ENCODE assay signal across 10 cellular contexts in the genomic region with DNA sequence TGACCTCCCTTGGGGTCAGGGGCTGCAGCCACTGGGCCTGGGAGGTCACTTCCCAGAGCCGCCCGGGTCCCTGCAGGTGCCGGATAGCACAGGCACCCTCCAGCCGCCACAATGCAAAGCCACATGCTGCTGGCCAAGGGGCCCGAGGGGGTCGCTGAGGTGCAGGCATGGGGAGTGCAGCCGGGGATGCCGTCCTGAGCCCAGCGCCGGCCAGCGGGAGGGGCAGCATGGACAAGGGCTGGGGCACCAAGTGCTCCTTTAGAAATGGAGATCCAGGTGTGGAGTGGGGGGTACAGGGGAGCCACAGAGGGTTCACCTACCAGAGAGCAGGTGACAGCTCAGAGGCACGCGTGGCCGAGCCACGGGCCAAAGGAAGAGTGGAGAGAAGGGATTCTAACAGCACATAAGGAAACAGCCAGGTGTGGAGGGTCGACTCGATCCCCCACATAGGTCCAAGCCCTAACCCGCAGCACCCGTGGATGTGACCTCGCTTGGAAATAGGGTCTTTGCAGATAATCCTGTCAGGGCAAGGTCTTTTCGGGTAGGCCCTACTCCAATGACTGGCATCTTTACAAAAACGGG. TPM values are rescaled to one million over a fixed set of nuclear protein-coding genes. Genes with fewer than 3 reads are reported as not detected.
DNase-seq lines count a peak whose midpoint lies in the region; ATAC-seq and TF ChIP-seq lines count a peak whose summit lies in the region.
"Had no signal": no experiment of that assay in that cellular context is flagged by ENCODE, and none has a peak within 500 bp of the region (broad histone marks: within the 10 kb centered on the region; RNA-seq: fewer than 3 reads in every experiment).

No MANE protein-coding gene starts in this region.

- H3K9me3 Mint-ChIP-seq in activated naive CD4-positive, alpha-beta T cell treated with anti-CD3 and anti-CD28 coated beads, Interleukin-2, amount 10 ng/mL, durations not matched to agents 7 days and 5 days = no peaks in the 10 kb centered on the region

- DNase-seq in BE2C (peak; percentile 23), DND-41 (peak; percentile 3), epidermal melanocyte (ENCODE audit: insufficient read length, low spot score) (peak; percentile 13), omental fat pad (ENCODE audit: low spot score) (peak; percentile 24), NCI-H345 (lab: John Stamatoyannopoulos, UW) (no peak), occipital lobe (lab: John Stamatoyannopoulos, UW) (no peak)
- DNase-seq in activated naive CD4-positive, alpha-beta T cell treated with anti-CD3 and anti-CD28 coated beads, Interleukin-2, amount 10 ng/mL, durations not matched to agents 7 days and 5 days = no peak
- DNase-seq: NCI-H1092 treated with DMSO at 0.1 percent for 48 hours had no signal

- H3K4me3 ChIP-seq in BE2C (ENCODE audit: low read depth, low read length) (no peak overlapping the region), DND-41 (ENCODE audit: low read depth in 1 of 2, low read length in 2 of 2) (no peak overlapping the region)
- H3K4me3 ChIP-seq: mucosa of descending colon had no signal

- H3K27ac ChIP-seq in DND-41 (ENCODE audit: low read length) = no peak overlapping the region

- H3K27me3 ChIP-seq in BE2C (no peaks in the 10 kb centered on the region), DND-41 (ENCODE audit: insufficient read depth, low read length, poor library complexity) (no peaks in the 10 kb centered on the region)

- H4K20me1 ChIP-seq in DND-41 (ENCODE audit: insufficient read depth, low read length) = peaks cover 11% of the 10 kb centered on the region; the same call in 1 of the 2 replicates

- H3K36me3 ChIP-seq in BE2C (no peaks in the 10 kb centered on the region), DND-41 (ENCODE audit: insufficient read depth, low read length) (no peaks in the 10 kb centered on the region)

- TF ChIP-seq CTCF in BE2C (IDR thresholded peaks at IDR 0.05; ENCODE audit: low read depth, low read length) (no peak), DND-41 (IDR thresholded peaks at IDR 0.05; ENCODE audit: borderline replicate concordance, extremely low read depth, low read length, poor library complexity, severe bottlenecking) (no peak), omental fat pad (IDR thresholded peaks at IDR 0.05) (no peak)

- CTCF ChIA-PET in activated naive CD4-positive, alpha-beta T cell treated with anti-CD3 and anti-CD28 coated beads, Interleukin-2, amount 10 ng/mL, durations not matched to agents 7 days and 5 days (lab: Charles Lee) = no interaction called here

- H3K27ac Mint-ChIP-seq in activated naive CD4-positive, alpha-beta T cell treated with anti-CD3 and anti-CD28 coated beads, Interleukin-2, amount 10 ng/mL, durations not matched to agents 7 days and 5 days = no peak overlapping the region

- no peaks in the 10 kb centered on the region for H3K36me3 Mint-ChIP-seq in activated naive CD4-positive, alpha-beta T cell treated with anti-CD3 and anti-CD28 coated beads, Interleukin-2, amount 10 ng/mL, durations not matched to agents 7 days and 5 days

- peaks cover 3% of the 10 kb centered on the region for H3K4me1 Mint-ChIP-seq in activated naive CD4-positive, alpha-beta T cell treated with anti-CD3 and anti-CD28 coated beads, Interleukin-2, amount 10 ng/mL, durations not matched to agents 7 days and 5 days

- H3K4me3 Mint-ChIP-seq in activated naive CD4-positive, alpha-beta T cell treated with anti-CD3 and anti-CD28 coated beads, Interleukin-2, amount 10 ng/mL, durations not matched to agents 7 days and 5 days = no peak overlapping the region

- H3K79me2 ChIP-seq in DND-41 (ENCODE audit: insufficient read depth, low read length) = no peaks in the 10 kb centered on the region

- H2AFZ ChIP-seq in DND-41 (ENCODE audit: low read depth, low read length) = no peak overlapping the region

- peaks cover 5% of the 10 kb centered on the region for H3K27me3 Mint-ChIP-seq in activated naive CD4-positive, alpha-beta T cell treated with anti-CD3 and anti-CD28 coated beads, Interleukin-2, amount 10 ng/mL, durations not matched to agents 7 days and 5 days

- H3K9me3 ChIP-seq in BE2C (no peaks in the 10 kb centered on the region; the same call in 1 of the 2 replicates), DND-41 (ENCODE audit: insufficient read depth, low read length, severe bottlenecking) (no peaks in the 10 kb centered on the region)
- H3K9me3 ChIP-seq: mucosa of descending colon had no signal

- H3K9ac ChIP-seq in DND-41 (ENCODE audit: low read depth, low read length) = no peak overlapping the region

- ATAC-seq in DND-41 (ENCODE audit: insufficient read depth, low read depth) = no peak
- ATAC-seq in omental fat pad (ENCODE audit: low FRiP score) = no peak

- no peak overlapping the region for H3K4me2 ChIP-seq in DND-41 (ENCODE audit: insufficient read depth, low read length)

- H3K4me1 ChIP-seq in BE2C (no peaks in the 10 kb centered on the region), DND-41 (ENCODE audit: insufficient read depth, low read length) (no peaks in the 10 kb centered on the region)

RNA-seq across cellular contexts. Expression of gene ZDHHC11B, which starts 24.7 kb away (rescaled TPM):
- 21.0 TPM for polyA plus RNA-seq in BE2C (2012; ENCODE audit: insufficient read depth, insufficient read length, low read depth)
- total RNA-seq in omental fat pad = 1 to 10 TPM; 1.1 to 5.5 (median 3.5) TPM
- 5.6 TPM for total RNA-seq in occipital lobe
- polyA plus RNA-seq: fibroblast of lung had no signal

Comparison
In these comparisons a context has a peak if more than half of its experiments do, and no peak if none do; other contexts are left out.
1. DNase-seq: peak in BE2C (single experiment), DND-41 (single experiment), epidermal melanocyte (single experiment) and omental fat pad (single experiment); none in NCI-H345 (single experiment), occipital lobe (single experiment) and activated naive CD4-positive, alpha-beta T cell treated with anti-CD3 and anti-CD28 coated beads, Interleukin-2, amount 10 ng/mL, durations not matched to agents 7 days and 5 days (single experiment).